ENCODE assay signal across 9 cellular contexts in the genomic region with DNA sequence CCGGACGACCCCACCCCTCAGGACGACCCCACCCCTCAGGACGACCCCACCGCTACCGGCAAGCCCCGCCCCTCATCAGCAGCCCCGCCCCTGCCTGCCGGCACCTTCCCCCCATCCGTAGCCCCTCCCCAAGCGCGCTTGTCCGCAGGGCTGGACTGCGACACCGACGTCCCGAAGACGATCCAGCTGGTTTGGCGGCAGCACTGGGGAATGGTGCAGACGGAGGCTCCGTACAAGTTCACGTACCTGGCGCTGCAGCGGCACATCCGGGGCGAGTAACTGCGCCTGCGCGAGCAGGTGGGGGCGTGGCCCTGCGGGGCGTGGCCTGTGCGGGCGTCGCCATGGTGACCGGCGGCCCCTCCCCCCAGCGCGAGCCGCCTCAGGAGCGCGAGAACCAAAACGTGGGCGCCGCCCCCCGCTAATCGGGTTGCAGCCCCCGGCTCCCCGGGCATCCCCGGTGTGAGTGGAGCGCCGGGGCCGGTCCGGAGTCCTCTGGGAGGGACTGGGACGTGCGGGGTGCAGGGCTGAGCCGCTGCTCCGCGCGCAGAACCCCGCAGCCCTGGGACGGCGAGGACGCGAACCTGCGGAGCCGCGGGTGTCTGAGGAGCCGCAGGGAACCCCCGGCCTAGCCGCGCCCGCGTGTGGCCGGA. TPM values are rescaled to one million over a fixed set of nuclear protein-coding genes. Genes with fewer than 3 reads are reported as not detected.
DNase-seq lines count a peak whose midpoint lies in the region; ATAC-seq and TF ChIP-seq lines count a peak whose summit lies in the region.
"Had no signal": no experiment of that assay in that cellular context is flagged by ENCODE, and none has a peak within 500 bp of the region (broad histone marks: within the 10 kb centered on the region; RNA-seq: fewer than 3 reads in every experiment).

No MANE protein-coding gene starts in this region.

- ATAC-seq in HG02759 (IDR thresholded peaks at IDR 0.05; ENCODE audit: unreplicated experiment) = peak; percentile 59
- ATAC-seq in HG02571 (IDR thresholded peaks at IDR 0.05; ENCODE audit: unreplicated experiment) = no peak

- TF ChIP-seq CTCF in GM10248 (IDR thresholded peaks at IDR 0.05; ENCODE audit: control extremely low read depth, extremely low read depth, low read depth, missing control alignments) = no peak

- no peak overlapping the region for H3K27ac ChIP-seq in ectodermal cell (ENCODE audit: insufficient read depth, low read depth, low read length, poor library complexity, severe bottlenecking)

- H3K4me1 Mint-ChIP-seq in activated CD4-positive, alpha-beta memory T cell treated with anti-CD3 and anti-CD28 coated beads for 36 hours (ENCODE audit: low read depth) = peaks cover 22% of the 10 kb centered on the region

- H3K4me3 Mint-ChIP-seq in activated CD4-positive, alpha-beta memory T cell treated with anti-CD3 and anti-CD28 coated beads for 36 hours = peak overlapping the region; percentile 77

- no peaks in the 10 kb centered on the region for H3K36me3 Mint-ChIP-seq in activated CD4-positive, alpha-beta memory T cell treated with anti-CD3 and anti-CD28 coated beads for 36 hours

- H3K36me3 ChIP-seq in ectodermal cell (ENCODE audit: control insufficient read depth, insufficient read depth, low read length) = no peaks in the 10 kb centered on the region

- intact Hi-C loops in activated CD4-positive, alpha-beta memory T cell treated with anti-CD3 and anti-CD28 coated beads for 36 hours (cut with micrococcal nuclease) = loop anchor here (10.0 kb wide), 1 partner anchor 104 kb away; the partner anchor contains the start of genes KLHL17 and PLEKHN1

- peak overlapping the region; percentile 56 for H3K27ac Mint-ChIP-seq in activated CD4-positive, alpha-beta memory T cell treated with anti-CD3 and anti-CD28 coated beads for 36 hours

- DNase-seq in GM10248 (ENCODE audit: extremely low spot score) (peak; percentile 94), NCI-H510A treated with DMSO at 0.1 percent for 48 hours (lab: John Stamatoyannopoulos, UW) (peak; percentile 94), medulla oblongata (ENCODE audit: extremely low spot score) (peak; percentile 8)
- peak; percentile 92 for DNase-seq in activated CD4-positive, alpha-beta memory T cell treated with anti-CD3 and anti-CD28 coated beads for 36 hours
- peak; percentile 61 for DNase-seq in stimulated activated CD8-positive, alpha-beta memory T cell treated with anti-CD3 and anti-CD28 coated beads, Interleukin-12 subunit alpha, Interleukin-12 subunit beta, amount 100 ng/mL, for 24 hours (ENCODE audit: extremely low read depth)

- POLR2A ChIA-PET in GM10248 (lab: Yijun Ruan, JAX) = no interaction called here
- POLR2A ChIA-PET in activated CD4-positive, alpha-beta memory T cell treated with anti-CD3 and anti-CD28 coated beads for 36 hours (lab: Charles Lee) = interaction anchor here (1.4 kb wide), 1 partner anchor 55 kb away, joined by 3 read pairs; the partner anchor contains the start of gene ISG15

- peaks cover 5% of the 10 kb centered on the region for H3K27me3 Mint-ChIP-seq in activated CD4-positive, alpha-beta memory T cell treated with anti-CD3 and anti-CD28 coated beads for 36 hours

- peaks cover 57% of the 10 kb centered on the region for H3K27me3 ChIP-seq in ectodermal cell (ENCODE audit: control insufficient read depth, insufficient read depth, low read length, poor library complexity, severe bottlenecking)

- WGBS in ectodermal cell, 2 experiments = 2 to 3% methylated on average over 68 to 75 of the region's 75 CpGs

- no peaks in the 10 kb centered on the region for H3K9me3 Mint-ChIP-seq in activated CD4-positive, alpha-beta memory T cell treated with anti-CD3 and anti-CD28 coated beads for 36 hours

- no peaks in the 10 kb centered on the region for H3K9me3 ChIP-seq in ectodermal cell (ENCODE audit: control insufficient read depth, low read length)

- peaks cover 26% of the 10 kb centered on the region for H3K4me1 ChIP-seq in ectodermal cell (ENCODE audit: control insufficient read depth, insufficient read depth, low read length)

- CTCF ChIA-PET in GM10248 (lab: Yijun Ruan, JAX) = no interaction called here
- CTCF ChIA-PET in activated CD4-positive, alpha-beta memory T cell treated with anti-CD3 and anti-CD28 coated beads for 36 hours (lab: Charles Lee) = interaction anchor here (1.2 to 1.4 kb wide), 2 partner anchors 36 to 47 kb away, joined by 3 read pairs; no protein-coding TSS in a partner anchor

- H3K4me3 ChIP-seq in ectodermal cell (ENCODE audit: insufficient read depth, low read depth, low read length) = peak overlapping the region; percentile 65

RNA-seq across cellular contexts. Expression of gene RNF223, which starts 4.9 kb away (rescaled TPM):
- not detected for total RNA-seq in activated CD4-positive, alpha-beta memory T cell treated with anti-CD3 and anti-CD28 coated beads for 36 hours
- not detected for polyA plus RNA-seq in ectodermal cell (2013, experiment 1 of 4)
- polyA plus RNA-seq in ectodermal cell (2013, experiment 2 of 4) = not detected
- polyA plus RNA-seq in ectodermal cell (2013, experiment 3 of 4) = not detected
- polyA plus RNA-seq in ectodermal cell (2013, experiment 4 of 4) = not detected
- total RNA-seq: temporal lobe had no signal

RNA-seq across cellular contexts. Expression of gene C1orf159, which starts 46.7 kb away (rescaled TPM):
- total RNA-seq in activated CD4-positive, alpha-beta memory T cell treated with anti-CD3 and anti-CD28 coated beads for 36 hours = 10 to 100 TPM; 19.5 to 20.5 TPM
- 16.3 TPM for polyA plus RNA-seq in ectodermal cell (2013, experiment 1 of 4)
- polyA plus RNA-seq in ectodermal cell (2013, experiment 2 of 4) = 16.8 TPM
- 17.5 TPM for polyA plus RNA-seq in ectodermal cell (2013, experiment 3 of 4)
- polyA plus RNA-seq in ectodermal cell (2013, experiment 4 of 4) = 18.7 TPM

RNA-seq across cellular contexts. Expression of gene AGRN, which starts 49.3 kb away (rescaled TPM):
- 10 to 100 TPM; 33.2 to 35.6 TPM for total RNA-seq in activated CD4-positive, alpha-beta memory T cell treated with anti-CD3 and anti-CD28 coated beads for 36 hours
- 156 TPM for polyA plus RNA-seq in ectodermal cell (2013, experiment 1 of 4)
- polyA plus RNA-seq in ectodermal cell (2013, experiment 2 of 4) = 193 TPM
- 128 TPM for polyA plus RNA-seq in ectodermal cell (2013, experiment 3 of 4)
- 148 TPM for polyA plus RNA-seq in ectodermal cell (2013, experiment 4 of 4)

RNA-seq across cellular contexts. Expression of gene ISG15, which starts 55.9 kb away (rescaled TPM):
- 100 to 1,000 TPM in 1 of 2 experiments, 10 to 100 TPM in 1; 96.9 to 108 TPM for total RNA-seq in activated CD4-positive, alpha-beta memory T cell treated with anti-CD3 and anti-CD28 coated beads for 36 hours
- 43.1 TPM for polyA plus RNA-seq in ectodermal cell (2013, experiment 1 of 4)
- polyA plus RNA-seq in ectodermal cell (2013, experiment 2 of 4) = 49.8 TPM
- polyA plus RNA-seq in ectodermal cell (2013, experiment 3 of 4) = 42.8 TPM
- 40.3 TPM for polyA plus RNA-seq in ectodermal cell (2013, experiment 4 of 4)

Comparison
In these comparisons a context has a peak if more than half of its experiments do, and no peak if none do; other contexts are left out.
1. DNase-seq: peak in every context shown above with its lines; median percentile 94 in GM10248; 94 in NCI-H510A treated with DMSO at 0.1 percent for 48 hours; 92 in activated CD4-positive, alpha-beta memory T cell treated with anti-CD3 and anti-CD28 coated beads for 36 hours; 61 in stimulated activated CD8-positive, alpha-beta memory T cell treated with anti-CD3 and anti-CD28 coated beads, Interleukin-12 subunit alpha, Interleukin-12 subunit beta, amount 100 ng/mL, for 24 hours; 8 in medulla oblongata.